ENCODE assay signal across 9 cellular contexts in the genomic region with DNA sequence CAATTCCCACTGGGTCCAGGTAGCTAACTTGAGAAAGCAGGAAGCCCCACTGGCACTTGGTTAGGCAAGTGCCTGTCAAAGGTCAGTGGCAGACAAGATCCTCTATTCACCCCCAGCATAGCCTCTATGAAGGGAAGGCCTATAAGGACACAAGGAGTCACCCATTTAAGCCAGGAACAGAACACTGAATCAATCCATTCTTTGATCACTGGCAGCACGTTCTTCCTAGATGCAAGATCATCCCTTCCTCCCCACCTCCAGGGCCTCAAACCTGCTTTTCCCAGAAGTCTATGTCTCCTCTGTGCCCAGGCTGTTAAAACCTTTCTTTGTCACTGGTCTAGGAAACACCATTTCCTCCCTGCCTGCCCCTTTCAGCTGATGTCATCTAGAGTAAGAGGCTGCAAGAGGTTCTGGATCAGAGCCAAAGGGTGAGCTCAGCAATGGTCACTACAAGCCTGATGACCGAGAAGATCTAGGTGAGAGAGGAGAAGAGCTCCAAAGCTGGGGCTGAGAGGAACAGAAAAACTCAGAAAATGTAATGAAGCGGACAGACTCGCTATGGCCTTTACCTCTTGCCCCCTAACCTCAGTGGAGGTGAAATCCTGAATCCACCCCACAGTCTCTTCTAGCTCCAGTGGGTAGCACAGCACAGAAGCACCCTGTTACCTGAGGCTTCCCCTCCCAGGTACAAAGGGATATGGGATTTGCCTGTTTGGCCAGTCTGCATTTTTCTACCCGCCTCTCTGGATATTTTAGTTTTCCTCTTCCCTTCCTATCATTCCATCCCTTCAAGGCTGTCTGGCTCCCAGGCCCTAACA. TPM values are rescaled to one million over a fixed set of nuclear protein-coding genes. Genes with fewer than 3 reads are reported as not detected.
A peak's percentile ranks its signal among the peaks of the same experiment; 100 is the strongest.
DNase-seq lines count a peak whose midpoint lies in the region; ATAC-seq, FAIRE-seq and TF ChIP-seq lines count a peak whose summit lies in the region.
"Had no signal": no experiment of that assay in that cellular context is flagged by ENCODE, and none has a peak within 500 bp of the region (broad histone marks: within the 10 kb centered on the region; RNA-seq: fewer than 3 reads in every experiment).

No MANE protein-coding gene starts in this region.

- BruUV-seq in K562 (replicated peaks; lab: Mats Ljungman, UMichigan): TSS peak; percentile 93

- TF ChIP-seq EP300 in K562 (IDR thresholded peaks at IDR 0.05; ENCODE audit: low read length): peak; percentile 97

- H3K4me1 ChIP-seq in ACC112 (ENCODE audit: control insufficient read depth, insufficient read depth, low read length, unreplicated experiment) (peaks cover 31% of the 10 kb centered on the region), K562 (replicated peaks in 1 of 2; ENCODE audit: control insufficient read depth in 2 of 2, insufficient read depth in 2 of 2, low read length in 2 of 2) (peaks cover 36 to 46% of the 10 kb centered on the region in 2 experiments), small intestine (ENCODE audit: control insufficient read depth in 2 of 2, insufficient read depth in 1 of 2, low read depth in 1 of 2, low read length in 1 of 2) (peaks cover 0 to 6% of the 10 kb centered on the region in 2 donors)

- H3K27me3 ChIP-seq in ACC112 (ENCODE audit: insufficient read depth, low read length) (no peaks in the 10 kb centered on the region), K562 (ENCODE audit: control insufficient read depth in 2 of 2, insufficient read depth in 2 of 2, low read length in 2 of 2) (no peaks in the 10 kb centered on the region; a peak in 1 of 5 replicates), small intestine (ENCODE audit: control insufficient read depth in 2 of 2, insufficient read depth in 2 of 2, low read length in 2 of 2) (no peaks in the 10 kb centered on the region)

- ATAC-seq in K562 (peak; percentile 38), HG03108 (IDR thresholded peaks at IDR 0.05; ENCODE audit: unreplicated experiment) (no peak)

- POLR2A ChIA-PET in K562 (lab: Yijun Ruan, JAX): interaction anchor here (0.5 to 11.8 kb wide), 17 partner anchors 8 to 431 kb away, joined by 3 to 206 read pairs (median 4); a partner anchor contains a TSS

- peak overlapping the region; percentile 93 for H3K27ac ChIP-seq in ACC112 (ENCODE audit: low read depth, low read length)
- peak overlapping the region; percentile 99 for H3K27ac ChIP-seq in K562 (ENCODE audit: extremely low read depth, low read depth, low read length)
- peak overlapping the region; percentile 27 to 76 for H3K27ac ChIP-seq in small intestine (ENCODE audit: low read depth in 1 of 2, low read length in 1 of 2)

- H3K9ac ChIP-seq in K562 (ENCODE audit: insufficient read depth in 1 of 2, low read depth in 2 of 2, low read length in 2 of 2): peak overlapping the region; percentile 92 to 99

- H3K36me3 ChIP-seq in ACC112 (ENCODE audit: insufficient read depth, low read length): peaks cover 36% of the 10 kb centered on the region
- H3K36me3 ChIP-seq in K562 (ENCODE audit: control insufficient read depth, insufficient read depth, low read length): peaks cover 53% of the 10 kb centered on the region
- peaks cover 4% of the 10 kb centered on the region in 2 donors for H3K36me3 ChIP-seq in small intestine (ENCODE audit: control insufficient read depth in 2 of 2, insufficient read depth in 2 of 2, low read length in 2 of 2)

- peak; percentile 81 for TF ChIP-seq POLR2A in K562 (conservative IDR thresholded peaks at IDR 0.05)

- H3K9me3 ChIP-seq in K562 (replicated peaks; ENCODE audit: control insufficient read depth, insufficient read depth, low read depth, low read length) (no peaks in the 10 kb centered on the region), small intestine (ENCODE audit: control insufficient read depth, low read depth) (no peaks in the 10 kb centered on the region)

- FAIRE-seq in K562 (lab: Jason Lieb, UNC) (peak; percentile 98), small intestine (lab: Jason Lieb, UNC) (no peak)
- FAIRE-seq: H1 had no signal

- peak; percentile 28 for DNase-seq in GM10266 (ENCODE audit: extremely low spot score)
- peak; percentile 89 for DNase-seq in NCI-H774 (lab: John Stamatoyannopoulos, UW)
- DNase-seq in K562 (ENCODE audit: extremely low read depth in 1 of 4, low spot score in 3 of 4): peak; percentile 85 to 98 (median 90)
- peak; percentile 63 for DNase-seq in islet precursor cell
- peak; percentile 65 for DNase-seq in small intestine
- no peak for DNase-seq in NCI-H2171 (lab: John Stamatoyannopoulos, UW)

- in situ Hi-C loops in K562 (cut with MboI): no loop called here

- H3K4me3 ChIP-seq in ACC112 (ENCODE audit: low read depth, low read length): peak overlapping the region; percentile 99
- H3K4me3 ChIP-seq in K562: peak overlapping the region; percentile 58
- H3K4me3 ChIP-seq in small intestine (ENCODE audit: low read depth in 1 of 2, low read length in 2 of 2): no peak overlapping the region

- H3K9me1 ChIP-seq in K562 (ENCODE audit: control insufficient read depth, insufficient read depth, low read length): peaks cover 13% of the 10 kb centered on the region

- H3K4me2 ChIP-seq in K562 (ENCODE audit: insufficient read depth, low read length): peak overlapping the region; percentile 98

- intact Hi-C loops in K562 (cut with micrococcal nuclease): loop anchor here (5.0 kb wide), 2 partner anchors 40 to 500 kb away; a partner anchor contains a TSS

- H4K20me1 ChIP-seq in K562 (replicated peaks; ENCODE audit: control insufficient read depth, insufficient read depth, low read length): no peaks in the 10 kb centered on the region

- WGBS in K562 (ENCODE audit: insufficient coverage, low coverage, missing lambda C conversion rate): 1% methylated on average over 5 of the region's 5 CpGs
- 62 to 77% (median 74%) methylated on average over 5 of the region's 5 CpGs for WGBS in small intestine, 3 donors

- TF ChIP-seq CTCF in GM10266 (IDR thresholded peaks at IDR 0.05; ENCODE audit: control insufficient read depth, insufficient read depth, low read depth, missing control alignments) (no peak), K562 (IDR thresholded peaks at IDR 0.05 in 2 of 3, conservative IDR thresholded peaks at IDR 0.05 in 1 of 3; ENCODE audit: insufficient read depth in 2 of 3, low read depth in 1 of 3, low read length in 3 of 3) (no peak)

- H2AFZ ChIP-seq in ACC112 (ENCODE audit: low read length, unreplicated experiment) (no peak overlapping the region), K562 (ENCODE audit: low read depth, low read length) (no peak overlapping the region)

- TF ChIP-seq RAD21 in K562 (CRISPR knock-in tag; conservative IDR thresholded peaks at IDR 0.05 in 1 of 2, IDR thresholded peaks at IDR 0.05 in 1 of 2): peak; percentile 13 to 31; a peak in 3 of 4 replicates

- H3K79me2 ChIP-seq in ACC112 (ENCODE audit: control insufficient read depth, insufficient read depth, low read length, unreplicated experiment): peaks cover 40% of the 10 kb centered on the region
- peaks cover 65% of the 10 kb centered on the region for H3K79me2 ChIP-seq in K562 (ENCODE audit: control insufficient read depth, insufficient read depth, low read length)

- CTCF ChIA-PET in K562 (lab: Yijun Ruan, JAX; ENCODE audit: low intra/inter-chr PET ratio): interaction anchor here (0.7 kb wide), 2 partner anchors 76 to 141 kb away, joined by 3 read pairs; no protein-coding TSS in a partner anchor

RNA-seq across cellular contexts. Expression of a gene that starts 1.8 kb away (rescaled TPM):
- total RNA-seq in K562 (2011; cell fraction: chromatin; rRNA removed; ENCODE audit: low replicate concordance): 558 and 907 TPM in 2 replicates
- total RNA-seq in K562 (2011; cell fraction: nucleolus; rRNA removed): 446 and 460 TPM in 2 replicates
- total RNA-seq in K562 (2011; cell fraction: nucleoplasm; rRNA removed): 547 and 636 TPM in 2 replicates
- 111 and 127 TPM in 2 replicates for total RNA-seq in K562 (2014; rRNA removed)
- total RNA-seq in K562 (2014; rRNA removed; fragmentation: Illumina TruSeq; extraction: Trizol): 92.5 and 99.4 TPM in 2 replicates
- total RNA-seq in K562 (2015; rRNA removed; fragmentation: Illumina TruSeq; extraction: Trizol): 68.8 and 71.1 TPM in 2 replicates
- total RNA-seq in K562 (2021): 121 and 162 TPM in 2 replicates
- polyA plus RNA-seq in K562 (2011; rRNA removed): 184 and 259 TPM in 2 replicates
- polyA plus RNA-seq in K562 (2011; cell fraction: cytosol; rRNA removed): 167 and 217 TPM in 2 replicates
- polyA plus RNA-seq in K562 (2011; cell fraction: nucleus; rRNA removed): 1,016 and 1,080 TPM in 2 replicates
- 101 and 429 TPM in 2 replicates for polyA plus RNA-seq in K562 (2012)
- polyA plus RNA-seq in K562 (2014; fragmentation: Illumina TruSeq; extraction: Trizol): 162 and 169 TPM in 2 replicates
- 10 to 100 TPM; 48.4 to 60.9 TPM for polyA plus RNA-seq in K562 (2014; fragmentation: Nextera tagmentation; extraction: Ambion mirVana)
- polyA plus RNA-seq in K562 (2014; rRNA removed): 171 and 196 TPM in 2 replicates
- 87.3 and 97.4 TPM in 2 replicates for polyA minus RNA-seq in K562 (2011; rRNA and poly(A)+ RNA removed)
- polyA minus RNA-seq in K562 (2011; cell fraction: cytosol; rRNA and poly(A)+ RNA removed): 46.5 and 62.7 TPM in 2 replicates
- polyA minus RNA-seq in K562 (2011; cell fraction: nucleus; rRNA and poly(A)+ RNA removed): 121 and 183 TPM in 2 replicates
- 10 to 100 TPM; 33.7 to 81.6 (median 49.9) TPM for polyA plus RNA-seq in small intestine

RNA-seq across cellular contexts. Expression of a gene that starts 8.4 kb away (rescaled TPM):
- total RNA-seq in K562 (2011; cell fraction: chromatin; rRNA removed; ENCODE audit: low replicate concordance): 89.9 and 155 TPM in 2 replicates
- 95.9 and 115 TPM in 2 replicates for total RNA-seq in K562 (2011; cell fraction: nucleolus; rRNA removed)
- 87.8 and 100 TPM in 2 replicates for total RNA-seq in K562 (2011; cell fraction: nucleoplasm; rRNA removed)
- 69.7 and 78.1 TPM in 2 replicates for total RNA-seq in K562 (2014; rRNA removed)
- 73.8 and 76.7 TPM in 2 replicates for total RNA-seq in K562 (2014; rRNA removed; fragmentation: Illumina TruSeq; extraction: Trizol)
- total RNA-seq in K562 (2015; rRNA removed; fragmentation: Illumina TruSeq; extraction: Trizol): 73.2 and 75.1 TPM in 2 replicates
- total RNA-seq in K562 (2021): 71.5 and 77.4 TPM in 2 replicates
- polyA plus RNA-seq in K562 (2011; rRNA removed): 120 TPM in 2 replicates
- 173 and 183 TPM in 2 replicates for polyA plus RNA-seq in K562 (2011; cell fraction: cytosol; rRNA removed)
- polyA plus RNA-seq in K562 (2011; cell fraction: nucleus; rRNA removed): 62.0 and 78.0 TPM in 2 replicates
- 49.6 and 65.4 TPM in 2 replicates for polyA plus RNA-seq in K562 (2012)
- 113 and 116 TPM in 2 replicates for polyA plus RNA-seq in K562 (2014; fragmentation: Illumina TruSeq; extraction: Trizol)
- polyA plus RNA-seq in K562 (2014; fragmentation: Nextera tagmentation; extraction: Ambion mirVana): 100 to 1,000 TPM; 241 to 321 TPM
- polyA plus RNA-seq in K562 (2014; rRNA removed): 102 and 111 TPM in 2 replicates
- polyA minus RNA-seq in K562 (2011; rRNA and poly(A)+ RNA removed): 73.9 and 74.5 TPM in 2 replicates
- polyA minus RNA-seq in K562 (2011; cell fraction: cytosol; rRNA and poly(A)+ RNA removed): 33.5 and 38.0 TPM in 2 replicates
- polyA minus RNA-seq in K562 (2011; cell fraction: nucleus; rRNA and poly(A)+ RNA removed): 18.2 and 39.4 TPM in 2 replicates
- 10 to 100 TPM; 38.1 to 59.4 (median 54.6) TPM for polyA plus RNA-seq in small intestine

RNA-seq across cellular contexts. Expression of a gene that starts 17.6 kb away (rescaled TPM):
- total RNA-seq in K562 (2011; cell fraction: chromatin; rRNA removed; ENCODE audit: low replicate concordance): 0.32 TPM in 1 of 2 replicates, not detected in the other
- 0.17 TPM in 1 of 2 replicates, not detected in the other for total RNA-seq in K562 (2011; cell fraction: nucleolus; rRNA removed)
- 0.22 and 0.38 TPM in 2 replicates for total RNA-seq in K562 (2011; cell fraction: nucleoplasm; rRNA removed)
- total RNA-seq in K562 (2014; rRNA removed) (0.05 TPM in 1 of 2 replicates, not detected in the other), K562 (2014; rRNA removed; fragmentation: Illumina TruSeq; extraction: Trizol) (not detected in 2 replicates), K562 (2015; rRNA removed; fragmentation: Illumina TruSeq; extraction: Trizol) (not detected in 2 replicates), K562 (2021) (not detected in 2 replicates)
- polyA plus RNA-seq in K562 (2011; rRNA removed) (0.04 TPM in 1 of 2 replicates, not detected in the other), K562 (2014; fragmentation: Illumina TruSeq; extraction: Trizol) (not detected in 2 replicates), K562 (2014; fragmentation: Nextera tagmentation; extraction: Ambion mirVana) (under 1 TPM; 0.39 to 0.60 TPM), K562 (2014; rRNA removed) (not detected in 2 replicates), small intestine (1 to 10 TPM in 1 of 3 donors, under 1 TPM in 2; 0.42 to 1.1 (median 0.81) TPM)
- polyA plus RNA-seq in K562 (2011; cell fraction: cytosol; rRNA removed): not detected in 2 replicates
- 0.04 TPM in 1 of 2 replicates, not detected in the other for polyA plus RNA-seq in K562 (2011; cell fraction: nucleus; rRNA removed)
- polyA plus RNA-seq in K562 (2012): 0.40 and 0.49 TPM in 2 replicates
- 0.11 and 0.15 TPM in 2 replicates for polyA minus RNA-seq in K562 (2011; rRNA and poly(A)+ RNA removed)
- polyA minus RNA-seq in K562 (2011; cell fraction: cytosol; rRNA and poly(A)+ RNA removed): not detected in 2 replicates
- 0.22 TPM in 1 of 2 replicates, not detected in the other for polyA minus RNA-seq in K562 (2011; cell fraction: nucleus; rRNA and poly(A)+ RNA removed)

RNA-seq across cellular contexts. Expression of a gene that starts 51.2 kb away (rescaled TPM):
- total RNA-seq in K562 (2011; cell fraction: chromatin; rRNA removed; ENCODE audit: low replicate concordance): 59.2 and 63.3 TPM in 2 replicates
- total RNA-seq in K562 (2011; cell fraction: nucleolus; rRNA removed): 35.1 and 36.9 TPM in 2 replicates
- total RNA-seq in K562 (2011; cell fraction: nucleoplasm; rRNA removed): 34.4 and 35.3 TPM in 2 replicates
- total RNA-seq in K562 (2014; rRNA removed): 12.7 and 19.3 TPM in 2 replicates
- total RNA-seq in K562 (2014; rRNA removed; fragmentation: Illumina TruSeq; extraction: Trizol): 23.0 and 23.5 TPM in 2 replicates
- total RNA-seq in K562 (2015; rRNA removed; fragmentation: Illumina TruSeq; extraction: Trizol): 21.2 and 23.9 TPM in 2 replicates
- total RNA-seq in K562 (2021): 31.4 and 31.8 TPM in 2 replicates
- 26.8 and 31.6 TPM in 2 replicates for polyA plus RNA-seq in K562 (2011; rRNA removed)
- polyA plus RNA-seq in K562 (2011; cell fraction: cytosol; rRNA removed): 11.3 and 17.3 TPM in 2 replicates
- 18.0 and 21.1 TPM in 2 replicates for polyA plus RNA-seq in K562 (2011; cell fraction: nucleus; rRNA removed)
- polyA plus RNA-seq in K562 (2012): 15.4 and 22.4 TPM in 2 replicates
- polyA plus RNA-seq in K562 (2014; fragmentation: Illumina TruSeq; extraction: Trizol): 16.2 and 20.6 TPM in 2 replicates
- 10 to 100 TPM in 1 of 2 experiments, 1 to 10 TPM in 1; 5.8 to 10.6 TPM for polyA plus RNA-seq in K562 (2014; fragmentation: Nextera tagmentation; extraction: Ambion mirVana)
- 11.4 and 14.7 TPM in 2 replicates for polyA plus RNA-seq in K562 (2014; rRNA removed)
- polyA minus RNA-seq in K562 (2011; rRNA and poly(A)+ RNA removed): 88.7 and 99.1 TPM in 2 replicates
- 24.4 and 26.2 TPM in 2 replicates for polyA minus RNA-seq in K562 (2011; cell fraction: cytosol; rRNA and poly(A)+ RNA removed)
- 12.8 and 20.7 TPM in 2 replicates for polyA minus RNA-seq in K562 (2011; cell fraction: nucleus; rRNA and poly(A)+ RNA removed)
- polyA plus RNA-seq in small intestine: 1 to 10 TPM; 2.0 to 4.0 (median 2.2) TPM

RNA-seq across cellular contexts. Expression of a gene that starts 51.4 kb away (rescaled TPM):
- 429 and 472 TPM in 2 replicates for total RNA-seq in K562 (2011; cell fraction: chromatin; rRNA removed; ENCODE audit: low replicate concordance)
- total RNA-seq in K562 (2011; cell fraction: nucleolus; rRNA removed): 259 and 261 TPM in 2 replicates
- 326 and 371 TPM in 2 replicates for total RNA-seq in K562 (2011; cell fraction: nucleoplasm; rRNA removed)
- 91.6 and 102 TPM in 2 replicates for total RNA-seq in K562 (2014; rRNA removed)
- 99.1 and 106 TPM in 2 replicates for total RNA-seq in K562 (2014; rRNA removed; fragmentation: Illumina TruSeq; extraction: Trizol)
- total RNA-seq in K562 (2015; rRNA removed; fragmentation: Illumina TruSeq; extraction: Trizol): 95.4 and 97.1 TPM in 2 replicates
- 170 and 180 TPM in 2 replicates for total RNA-seq in K562 (2021)
- 145 and 166 TPM in 2 replicates for polyA plus RNA-seq in K562 (2011; rRNA removed)
- 110 and 161 TPM in 2 replicates for polyA plus RNA-seq in K562 (2011; cell fraction: cytosol; rRNA removed)
- 247 and 250 TPM in 2 replicates for polyA plus RNA-seq in K562 (2011; cell fraction: nucleus; rRNA removed)
- 76.8 and 101 TPM in 2 replicates for polyA plus RNA-seq in K562 (2012)
- polyA plus RNA-seq in K562 (2014; fragmentation: Illumina TruSeq; extraction: Trizol): 105 and 130 TPM in 2 replicates
- polyA plus RNA-seq in K562 (2014; fragmentation: Nextera tagmentation; extraction: Ambion mirVana): 10 to 100 TPM; 36.0 to 72.3 TPM
- polyA plus RNA-seq in K562 (2014; rRNA removed): 101 TPM in 2 replicates
- 186 and 262 TPM in 2 replicates for polyA minus RNA-seq in K562 (2011; rRNA and poly(A)+ RNA removed)
- polyA minus RNA-seq in K562 (2011; cell fraction: cytosol; rRNA and poly(A)+ RNA removed): 127 and 149 TPM in 2 replicates
- polyA minus RNA-seq in K562 (2011; cell fraction: nucleus; rRNA and poly(A)+ RNA removed): 121 and 146 TPM in 2 replicates
- 10 to 100 TPM in 1 of 3 donors, 1 to 10 TPM in 2; 5.1 to 11.1 (median 6.5) TPM for polyA plus RNA-seq in small intestine

Comparison
In these comparisons a context has a peak if more than half of its experiments do, and no peak if none do; other contexts are left out.
1. H3K4me3 ChIP-seq: peak in ACC112 (single experiment) and K562 (single experiment); none in small intestine (0 of 2).
2. Peak in every context shown above with its lines, with median percentiles within 50 percentile points of each other: H3K27ac ChIP-seq.